Comparison of ENCODE assay signal across 1 cellular context in the genomic region with DNA sequence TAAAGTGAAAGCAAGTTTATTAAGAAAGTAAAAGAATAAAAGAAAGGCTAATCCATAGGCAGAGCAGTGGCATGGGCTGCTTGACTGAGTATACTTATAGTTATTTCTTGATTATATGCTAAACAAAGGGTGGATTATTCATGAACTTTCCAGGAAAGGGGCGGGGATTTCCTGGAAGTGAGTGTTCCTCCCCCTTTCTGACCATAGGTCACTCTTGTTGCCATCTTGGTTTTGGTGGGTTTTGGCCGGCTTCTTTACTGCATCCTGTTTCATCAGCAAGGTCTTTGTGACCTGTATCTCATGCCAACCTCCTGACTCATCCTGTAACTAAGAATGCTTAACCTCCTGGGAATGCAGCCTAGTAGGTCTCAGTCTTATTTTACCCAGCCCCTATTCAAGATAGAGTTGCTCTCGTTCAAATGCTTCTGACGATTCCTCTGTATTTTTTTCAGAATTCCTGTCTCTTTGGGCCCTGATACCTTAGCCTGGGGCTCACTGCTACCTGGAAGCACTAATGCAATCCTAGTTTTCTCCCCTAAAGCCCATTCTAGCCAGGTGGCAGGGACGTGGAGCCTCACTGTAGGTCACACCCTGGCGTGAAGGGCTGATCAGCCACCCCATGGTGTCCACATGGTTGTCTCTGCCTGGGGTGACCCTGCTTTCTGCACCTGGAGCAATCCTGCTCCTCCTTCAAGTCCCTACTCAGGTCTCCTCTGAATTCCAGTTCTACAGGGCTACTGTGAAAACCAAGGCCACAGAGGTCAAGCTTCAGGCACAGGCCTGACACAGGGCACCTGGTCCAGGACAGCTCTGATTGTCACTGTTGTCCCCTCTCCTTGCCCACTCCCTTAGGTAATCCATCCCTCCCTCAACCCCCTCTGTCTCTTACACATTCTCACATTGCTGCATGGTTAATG.
TF ChIP-seq lines count a peak whose summit lies in the region.

No MANE protein-coding gene starts in this region.

TF ChIP-seq in GM12878, 131 proteins besides CTCF, POLR2A, EP300 and RAD21 (continued from another document):
- TF ChIP-seq, protein P1, sequence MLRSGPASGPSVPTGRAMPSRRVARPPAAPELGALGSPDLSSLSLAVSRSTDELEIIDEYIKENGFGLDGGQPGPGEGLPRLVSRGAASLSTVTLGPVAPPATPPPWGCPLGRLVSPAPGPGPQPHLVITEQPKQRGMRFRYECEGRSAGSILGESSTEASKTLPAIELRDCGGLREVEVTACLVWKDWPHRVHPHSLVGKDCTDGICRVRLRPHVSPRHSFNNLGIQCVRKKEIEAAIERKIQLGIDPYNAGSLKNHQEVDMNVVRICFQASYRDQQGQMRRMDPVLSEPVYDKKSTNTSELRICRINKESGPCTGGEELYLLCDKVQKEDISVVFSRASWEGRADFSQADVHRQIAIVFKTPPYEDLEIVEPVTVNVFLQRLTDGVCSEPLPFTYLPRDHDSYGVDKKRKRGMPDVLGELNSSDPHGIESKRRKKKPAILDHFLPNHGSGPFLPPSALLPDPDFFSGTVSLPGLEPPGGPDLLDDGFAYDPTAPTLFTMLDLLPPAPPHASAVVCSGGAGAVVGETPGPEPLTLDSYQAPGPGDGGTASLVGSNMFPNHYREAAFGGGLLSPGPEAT (IDR thresholded peaks at IDR 0.05; ENCODE audit: low read depth), result 0 out of 2 replicates have a peak, but pooled peaks have one; percentile 28
- TF ChIP-seq SMARCA5 (IDR thresholded peaks at IDR 0.05), result no peak
- TF ChIP-seq, protein P2, sequence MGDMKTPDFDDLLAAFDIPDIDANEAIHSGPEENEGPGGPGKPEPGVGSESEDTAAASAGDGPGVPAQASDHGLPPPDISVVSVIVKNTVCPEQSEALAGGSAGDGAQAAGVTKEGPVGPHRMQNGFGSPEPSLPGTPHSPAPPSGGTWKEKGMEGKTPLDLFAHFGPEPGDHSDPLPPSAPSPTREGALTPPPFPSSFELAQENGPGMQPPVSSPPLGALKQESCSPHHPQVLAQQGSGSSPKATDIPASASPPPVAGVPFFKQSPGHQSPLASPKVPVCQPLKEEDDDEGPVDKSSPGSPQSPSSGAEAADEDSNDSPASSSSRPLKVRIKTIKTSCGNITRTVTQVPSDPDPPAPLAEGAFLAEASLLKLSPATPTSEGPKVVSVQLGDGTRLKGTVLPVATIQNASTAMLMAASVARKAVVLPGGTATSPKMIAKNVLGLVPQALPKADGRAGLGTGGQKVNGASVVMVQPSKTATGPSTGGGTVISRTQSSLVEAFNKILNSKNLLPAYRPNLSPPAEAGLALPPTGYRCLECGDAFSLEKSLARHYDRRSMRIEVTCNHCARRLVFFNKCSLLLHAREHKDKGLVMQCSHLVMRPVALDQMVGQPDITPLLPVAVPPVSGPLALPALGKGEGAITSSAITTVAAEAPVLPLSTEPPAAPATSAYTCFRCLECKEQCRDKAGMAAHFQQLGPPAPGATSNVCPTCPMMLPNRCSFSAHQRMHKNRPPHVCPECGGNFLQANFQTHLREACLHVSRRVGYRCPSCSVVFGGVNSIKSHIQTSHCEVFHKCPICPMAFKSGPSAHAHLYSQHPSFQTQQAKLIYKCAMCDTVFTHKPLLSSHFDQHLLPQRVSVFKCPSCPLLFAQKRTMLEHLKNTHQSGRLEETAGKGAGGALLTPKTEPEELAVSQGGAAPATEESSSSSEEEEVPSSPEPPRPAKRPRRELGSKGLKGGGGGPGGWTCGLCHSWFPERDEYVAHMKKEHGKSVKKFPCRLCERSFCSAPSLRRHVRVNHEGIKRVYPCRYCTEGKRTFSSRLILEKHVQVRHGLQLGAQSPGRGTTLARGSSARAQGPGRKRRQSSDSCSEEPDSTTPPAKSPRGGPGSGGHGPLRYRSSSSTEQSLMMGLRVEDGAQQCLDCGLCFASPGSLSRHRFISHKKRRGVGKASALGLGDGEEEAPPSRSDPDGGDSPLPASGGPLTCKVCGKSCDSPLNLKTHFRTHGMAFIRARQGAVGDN (IDR thresholded peaks at IDR 0.05), result 0 out of 2 replicates have a peak, but pooled peaks have one; percentile 44
- no peak for TF ChIP-seq KAT2A (conservative IDR thresholded peaks at IDR 0.05; ENCODE audit: control insufficient read depth, low read depth, low read length)
- no peak for TF ChIP-seq SPI1 (IDR thresholded peaks at IDR 0.05; ENCODE audit: borderline replicate concordance, insufficient read depth, low read depth, low read length)
- no peak for TF ChIP-seq GATAD2B (conservative IDR thresholded peaks at IDR 0.05; ENCODE audit: low read depth)
- TF ChIP-seq NR2F1 (conservative IDR thresholded peaks at IDR 0.05), result peak; percentile 70
- TF ChIP-seq RUNX3 (IDR thresholded peaks at IDR 0.05; ENCODE audit: low read length), result peak; percentile 32; the same call in 1 of the 2 replicates
- peak; percentile 46 for TF ChIP-seq IKZF1 (conservative IDR thresholded peaks at IDR 0.05)
- peak; percentile 85 for TF ChIP-seq MEF2B (IDR thresholded peaks at IDR 0.05; ENCODE audit: partially characterized antibody, poor library complexity, severe bottlenecking)
- TF ChIP-seq, protein P3, sequence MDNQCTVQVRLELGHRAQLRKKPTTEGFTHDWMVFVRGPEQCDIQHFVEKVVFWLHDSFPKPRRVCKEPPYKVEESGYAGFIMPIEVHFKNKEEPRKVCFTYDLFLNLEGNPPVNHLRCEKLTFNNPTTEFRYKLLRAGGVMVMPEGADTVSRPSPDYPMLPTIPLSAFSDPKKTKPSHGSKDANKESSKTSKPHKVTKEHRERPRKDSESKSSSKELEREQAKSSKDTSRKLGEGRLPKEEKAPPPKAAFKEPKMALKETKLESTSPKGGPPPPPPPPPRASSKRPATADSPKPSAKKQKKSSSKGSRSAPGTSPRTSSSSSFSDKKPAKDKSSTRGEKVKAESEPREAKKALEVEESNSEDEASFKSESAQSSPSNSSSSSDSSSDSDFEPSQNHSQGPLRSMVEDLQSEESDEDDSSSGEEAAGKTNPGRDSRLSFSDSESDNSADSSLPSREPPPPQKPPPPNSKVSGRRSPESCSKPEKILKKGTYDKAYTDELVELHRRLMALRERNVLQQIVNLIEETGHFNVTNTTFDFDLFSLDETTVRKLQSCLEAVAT (IDR thresholded peaks at IDR 0.05), result no peak
- peak in 1 of 2 experiments; percentile 10; a peak in 1 of 4 replicates for TF ChIP-seq CEBPB (IDR thresholded peaks at IDR 0.05; ENCODE audit: borderline replicate concordance in 1 of 2, low read depth in 2 of 2, low read length in 2 of 2)
- TF ChIP-seq STAT3 (IDR thresholded peaks at IDR 0.05; ENCODE audit: low read depth, low read length), result peak; percentile 77; the same call in 1 of the 2 replicates
- TF ChIP-seq SIN3A (IDR thresholded peaks at IDR 0.05; ENCODE audit: low read depth, low read length), result no peak
- no peak for TF ChIP-seq BHLHE40 (IDR thresholded peaks at IDR 0.05; ENCODE audit: borderline replicate concordance in 1 of 2, low read depth in 2 of 2, low read length in 1 of 2)
